In genomic region chr10:21681156-21681555, GRCh38 we compare ENCODE assay signal across 27 cellular contexts.
"Had no signal": no experiment of that assay in that cellular context is flagged by ENCODE, and none has a peak within 500 bp of the region (broad histone marks: within the 10 kb centered on the region; RNA-seq: fewer than 3 reads in every experiment).

No MANE protein-coding gene starts in this region.

- H3K27ac Mint-ChIP-seq: activated CD4-positive, alpha-beta memory T cell treated with anti-CD3 and anti-CD28 coated beads for 36 hours; activated CD4-positive, alpha-beta T cell treated with anti-CD3 and anti-CD28 coated beads, Interleukin-2, amount 10 ng/mL, durations not matched to agents 24 days and 14 days; activated naive CD4-positive, alpha-beta T cell treated with anti-CD3 and anti-CD28 coated beads, Interleukin-2, amount 50 U/mL, for 24 hours; activated T-helper 2 cell treated with anti-CD3 and anti-CD28 coated beads, Interferon-gamma antibody, Interleukin-2, Interleukin-4, amounts not matched to agents 10 μg/mL and 5 μg/mL and 100 μg/mL, durations not matched to agents 14 hours and 24 hours and 36 hours; naive thymus-derived CD4-positive, alpha-beta T cell had no signal

- H3K27me3 Mint-ChIP-seq: activated CD4-positive, alpha-beta memory T cell treated with anti-CD3 and anti-CD28 coated beads for 36 hours; activated CD4-positive, alpha-beta T cell treated with anti-CD3 and anti-CD28 coated beads, Interleukin-2, amount 10 ng/mL, durations not matched to agents 24 days and 14 days; activated naive CD4-positive, alpha-beta T cell treated with anti-CD3 and anti-CD28 coated beads, Interleukin-2, amount 50 U/mL, for 24 hours; naive thymus-derived CD4-positive, alpha-beta T cell had no signal

- H3K9me3 Mint-ChIP-seq: activated CD4-positive, alpha-beta memory T cell treated with anti-CD3 and anti-CD28 coated beads for 36 hours; activated CD4-positive, alpha-beta T cell treated with anti-CD3 and anti-CD28 coated beads, Interleukin-2, amount 10 ng/mL, durations not matched to agents 24 days and 14 days; activated naive CD4-positive, alpha-beta T cell treated with anti-CD3 and anti-CD28 coated beads, Interleukin-2, amount 50 U/mL, for 24 hours; activated T-cell treated with anti-CD3 and anti-CD28 coated beads, Interleukin-2, amount 50 U/mL, for 4 hours; activated T-helper 2 cell treated with anti-CD3 and anti-CD28 coated beads, Interferon-gamma antibody, Interleukin-2, Interleukin-4, amounts not matched to agents 10 μg/mL and 5 μg/mL and 100 μg/mL, durations not matched to agents 14 hours and 24 hours and 36 hours; neural crest cell had no signal

- H3K27me3 ChIP-seq: breast epithelium, colonic mucosa, pancreas, testis, transverse colon had no signal

- DNase-seq: activated CD4-positive, alpha-beta memory T cell treated with anti-CD3 and anti-CD28 coated beads for 36 hours; activated CD4-positive, alpha-beta T cell treated with anti-CD3 and anti-CD28 coated beads, Interleukin-2, amount 10 ng/mL, durations not matched to agents 24 days and 14 days; activated CD4-positive, CD25-positive, alpha-beta regulatory T cell treated with anti-CD3 and anti-CD28 coated beads, Interleukin-2, amount 50 U/mL, for 72 hours; activated T-cell treated with anti-CD3 and anti-CD28 coated beads, Interleukin-2, amount 50 U/mL, for 4 hours; colonic mucosa; effector CD8-positive, alpha-beta T cell; foreskin melanocyte; islet precursor cell; left colon; midbrain; naive thymus-derived CD4-positive, alpha-beta T cell; nucleus accumbens; pancreas; retina; stimulated activated CD4-positive, alpha-beta T cell treated with anti-CD3 and anti-CD28 coated beads, Interleukin-12 subunit alpha, Interleukin-12 subunit beta, amount 100 ng/mL, for 4 hours; stimulated activated CD4-positive, alpha-beta T cell treated with anti-CD3 and anti-CD28 coated beads, Interleukin-4, amount 100 ng/mL, for 1 hour; stimulated activated naive CD8-positive, alpha-beta T cell treated with anti-CD3 and anti-CD28 coated beads, Interleukin-15, Interleukin-2, amounts not matched to agents 100 U/mL and 50 U/mL, for 24 hours; testis; transverse colon had no signal

- H3K36me3 ChIP-seq: breast epithelium, colonic mucosa, pancreas, prostate gland, transverse colon had no signal

- ATAC-seq: activated T-cell treated with anti-CD3 and anti-CD28 coated beads, Interleukin-2, amount 50 U/mL, for 4 hours; left colon; naive thymus-derived CD4-positive, alpha-beta T cell; pancreas; sciatic nerve; stimulated activated naive CD8-positive, alpha-beta T cell treated with anti-CD3 and anti-CD28 coated beads, Interleukin-15, Interleukin-2, amounts not matched to agents 100 U/mL and 50 U/mL, for 24 hours had no signal

- H3K27ac ChIP-seq: breast epithelium, colonic mucosa, pancreas, prostate gland, skin epidermis, testis, transverse colon, VCaP had no signal

- H3K4me1 ChIP-seq: breast epithelium, colonic mucosa, prostate gland, transverse colon had no signal

- H3K9me3 ChIP-seq: breast epithelium, colonic mucosa, pancreas, prostate gland, testis, transverse colon had no signal

- H3K4me3 ChIP-seq: breast epithelium, colonic mucosa, pancreas, prostate gland, skin epidermis, testis, transverse colon had no signal

- H3K4me3 Mint-ChIP-seq: activated CD4-positive, alpha-beta memory T cell treated with anti-CD3 and anti-CD28 coated beads for 36 hours; activated CD4-positive, alpha-beta T cell treated with anti-CD3 and anti-CD28 coated beads, Interleukin-2, amount 10 ng/mL, durations not matched to agents 24 days and 14 days; activated naive CD4-positive, alpha-beta T cell treated with anti-CD3 and anti-CD28 coated beads, Interleukin-2, amount 50 U/mL, for 24 hours; activated T-cell treated with anti-CD3 and anti-CD28 coated beads, Interleukin-2, amount 50 U/mL, for 4 hours; naive thymus-derived CD4-positive, alpha-beta T cell; neural crest cell had no signal

- H3K4me1 Mint-ChIP-seq: activated CD4-positive, alpha-beta T cell treated with anti-CD3 and anti-CD28 coated beads, Interleukin-2, amount 10 ng/mL, durations not matched to agents 24 days and 14 days had no signal
